Comparison of ENCODE assay signal across 16 cellular contexts in the genomic region with DNA sequence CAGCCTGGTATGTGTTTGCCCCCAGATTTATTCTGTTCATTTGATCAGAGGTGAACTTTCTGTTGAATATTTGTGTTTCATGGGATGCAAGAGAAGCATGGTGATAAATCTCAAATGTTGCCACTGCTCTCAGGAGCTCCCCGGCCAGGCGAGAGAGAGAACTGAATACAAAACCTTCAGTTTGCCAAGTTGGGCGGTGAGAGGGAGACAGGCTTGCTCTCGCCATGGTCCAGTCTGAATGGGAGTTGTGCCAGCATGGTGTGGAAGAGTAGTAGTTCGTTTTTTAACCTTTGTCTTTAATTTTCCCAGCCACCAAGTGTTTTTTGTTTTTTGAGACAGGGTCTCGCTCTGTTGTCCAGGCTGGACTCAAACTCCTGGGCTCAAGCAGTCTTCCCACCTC. TPM values are rescaled to one million over a fixed set of nuclear protein-coding genes. Genes with fewer than 3 reads are reported as not detected.
A peak's percentile ranks its signal among the peaks of the same experiment; 100 is the strongest.
DNase-seq lines count a peak whose midpoint lies in the region; ATAC-seq, FAIRE-seq and TF ChIP-seq lines count a peak whose summit lies in the region.
"Had no signal": no experiment of that assay in that cellular context is flagged by ENCODE, and none has a peak within 500 bp of the region (broad histone marks: within the 10 kb centered on the region; RNA-seq: fewer than 3 reads in every experiment).

No MANE protein-coding gene starts in this region.

- FAIRE-seq in GM12891 (lab: Jason Lieb, UNC), result no peak
- FAIRE-seq: frontal cortex had no signal

- H3K9me3 ChIP-seq in Loucy (ENCODE audit: insufficient read depth, low read depth, low read length), result no peaks in the 10 kb centered on the region
- H3K9me3 ChIP-seq in skeletal muscle tissue (ENCODE audit: control insufficient read depth in 3 of 3, low read length in 3 of 3), result no peaks in the 10 kb centered on the region
- H3K9me3 ChIP-seq: sigmoid colon, SJCRH30, transverse colon had no signal

- peaks cover 9% of the 10 kb centered on the region for H3K36me3 Mint-ChIP-seq in activated CD8-positive, alpha-beta memory T cell treated with anti-CD3 and anti-CD28 coated beads, Interleukin-2, amount 10 ng/mL, durations not matched to agents 7 days and 5 days
- peaks cover 32% of the 10 kb centered on the region for H3K36me3 Mint-ChIP-seq in central memory CD8-positive, alpha-beta T cell (ENCODE audit: insufficient read depth)

- peaks cover 64% of the 10 kb centered on the region for H3K79me2 ChIP-seq in Loucy (ENCODE audit: insufficient read depth, low read length)

- H3K4me1 Mint-ChIP-seq in activated CD8-positive, alpha-beta memory T cell treated with anti-CD3 and anti-CD28 coated beads, Interleukin-2, amount 10 ng/mL, durations not matched to agents 7 days and 5 days, result peaks cover 68% of the 10 kb centered on the region
- peaks cover 54% of the 10 kb centered on the region for H3K4me1 Mint-ChIP-seq in central memory CD8-positive, alpha-beta T cell

- H3K27ac ChIP-seq in skeletal muscle tissue (ENCODE audit: low read depth, low read length), result no peak overlapping the region
- H3K27ac ChIP-seq: SJCRH30, transverse colon had no signal

- peaks cover 29% of the 10 kb centered on the region for H3K4me1 ChIP-seq in Loucy (ENCODE audit: insufficient read depth, low read length, poor library complexity, severe bottlenecking)
- peaks cover 60 to 73% (median 69%) of the 10 kb centered on the region in 3 donors for H3K4me1 ChIP-seq in skeletal muscle tissue (ENCODE audit: control insufficient read depth in 3 of 3, insufficient read depth in 3 of 3, low read length in 3 of 3)

- no peaks in the 10 kb centered on the region for H3K9me2 ChIP-seq in Loucy (replicated peaks; ENCODE audit: low read depth, low read length)

- H3K36me3 ChIP-seq in Loucy (ENCODE audit: insufficient read depth, low read length) (no peaks in the 10 kb centered on the region), skeletal muscle tissue (ENCODE audit: control insufficient read depth in 3 of 3, insufficient read depth in 3 of 3, low read length in 3 of 3) (peaks cover 6 to 21% (median 12%) of the 10 kb centered on the region in 3 donors)

- no peak for DNase-seq in activated CD8-positive, alpha-beta memory T cell treated with anti-CD3 and anti-CD28 coated beads, Interleukin-2, amount 10 ng/mL, durations not matched to agents 7 days and 5 days
- no peak for DNase-seq in activated CD8-positive, alpha-beta memory T cell treated with anti-CD3 and anti-CD28 coated beads for 24 hours
- no peak for DNase-seq in central memory CD8-positive, alpha-beta T cell (ENCODE audit: low spot score in 2 of 2)
- DNase-seq in GM12891 (ENCODE audit: insufficient read length, low spot score) (no peak), OCI-M1 (lab: John Stamatoyannopoulos, UW) (no peak)
- DNase-seq: activated CD4-positive, CD25-positive, alpha-beta regulatory T cell treated with anti-CD3 and anti-CD28 coated beads, Interleukin-2, amount 50 U/mL, for 72 hours; KBM-7; NCI-H1694 treated with DMSO at 0.1 percent for 48 hours; sigmoid colon; transverse colon had no signal

- no peak overlapping the region for H2AFZ ChIP-seq in Loucy (ENCODE audit: low read length)

- no peak for TF ChIP-seq POLR2A in GM12891 (IDR thresholded peaks at IDR 0.05; ENCODE audit: low read depth, low read length)

- peak overlapping the region; percentile 93 for H3K4me3 ChIP-seq in Loucy (ENCODE audit: low read length, poor library complexity, severe bottlenecking)
- H3K4me3 ChIP-seq in skeletal muscle tissue (ENCODE audit: low read length in 3 of 3), result peak overlapping the region in 2 of 3 donors; percentile 34 to 99
- H3K4me3 ChIP-seq: sigmoid colon, SJCRH30, transverse colon had no signal

- H3K9ac ChIP-seq in Loucy (ENCODE audit: low read depth, low read length, poor library complexity, severe bottlenecking), result peak overlapping the region; percentile 12
- peak overlapping the region in 1 of 3 donors; percentile 99 for H3K9ac ChIP-seq in skeletal muscle tissue (ENCODE audit: low read depth in 1 of 3, low read length in 3 of 3)

- no peaks in the 10 kb centered on the region for H3K27me3 ChIP-seq in Loucy (ENCODE audit: insufficient read depth, low read length, poor library complexity, severe bottlenecking)
- no peaks in the 10 kb centered on the region for H3K27me3 ChIP-seq in skeletal muscle tissue (ENCODE audit: control insufficient read depth in 3 of 3, insufficient read depth in 3 of 3, low read length in 3 of 3)
- H3K27me3 ChIP-seq: sigmoid colon, SJCRH30, transverse colon had no signal

- peak overlapping the region; percentile 95 for H3K4me2 ChIP-seq in Loucy (ENCODE audit: low read depth, low read length, poor library complexity, severe bottlenecking)

- peaks cover 26% of the 10 kb centered on the region for H4K20me1 ChIP-seq in Loucy (ENCODE audit: insufficient read depth, low read length, poor library complexity, severe bottlenecking)

- no peak for ATAC-seq in activated CD8-positive, alpha-beta memory T cell treated with anti-CD3 and anti-CD28 coated beads, Interleukin-2, amount 10 ng/mL, durations not matched to agents 7 days and 5 days
- ATAC-seq in central memory CD8-positive, alpha-beta T cell (replicated peaks; ENCODE audit: extremely low read depth, poor library complexity, severe bottlenecking), result no peak
- ATAC-seq in GM19035 (IDR thresholded peaks at IDR 0.05; ENCODE audit: unreplicated experiment), result no peak

- TF ChIP-seq CTCF in Loucy (conservative IDR thresholded peaks at IDR 0.05; ENCODE audit: low read length), result no peak

- no peak overlapping the region for H3K4me3 Mint-ChIP-seq in activated CD8-positive, alpha-beta memory T cell treated with anti-CD3 and anti-CD28 coated beads, Interleukin-2, amount 10 ng/mL, durations not matched to agents 7 days and 5 days
- H3K4me3 Mint-ChIP-seq in central memory CD8-positive, alpha-beta T cell, result no peak overlapping the region

- CTCF ChIA-PET in activated CD8-positive, alpha-beta memory T cell treated with anti-CD3 and anti-CD28 coated beads, Interleukin-2, amount 10 ng/mL, durations not matched to agents 7 days and 5 days (lab: Charles Lee), result interaction anchor here (1.3 to 2.2 kb wide), 4 partner anchors 12 to 407 kb away, joined by 3 to 6 read pairs (median 4); a partner anchor contains a TSS

- peak overlapping the region; percentile 34 for H3K27ac Mint-ChIP-seq in activated CD8-positive, alpha-beta memory T cell treated with anti-CD3 and anti-CD28 coated beads, Interleukin-2, amount 10 ng/mL, durations not matched to agents 7 days and 5 days
- peak overlapping the region; percentile 53 for H3K27ac Mint-ChIP-seq in central memory CD8-positive, alpha-beta T cell (ENCODE audit: low read depth)

- H3F3A ChIP-seq in Loucy (ENCODE audit: low read depth), result no peaks in the 10 kb centered on the region

- H3K27me3 Mint-ChIP-seq in activated CD8-positive, alpha-beta memory T cell treated with anti-CD3 and anti-CD28 coated beads, Interleukin-2, amount 10 ng/mL, durations not matched to agents 7 days and 5 days, result no peaks in the 10 kb centered on the region
- no peaks in the 10 kb centered on the region for H3K27me3 Mint-ChIP-seq in central memory CD8-positive, alpha-beta T cell

- H3K9me3 Mint-ChIP-seq in activated CD8-positive, alpha-beta memory T cell treated with anti-CD3 and anti-CD28 coated beads, Interleukin-2, amount 10 ng/mL, durations not matched to agents 7 days and 5 days (ENCODE audit: low read depth), result no peaks in the 10 kb centered on the region
- H3K9me3 Mint-ChIP-seq in central memory CD8-positive, alpha-beta T cell, result no peaks in the 10 kb centered on the region

TF ChIP-seq in GM12891, 5 proteins besides CTCF, POLR2A, EP300 and RAD21:
- TF ChIP-seq TAF1 (IDR thresholded peaks at IDR 0.05; ENCODE audit: low read depth, low read length), result no peak
- no peak for TF ChIP-seq POLR2AphosphoS5 (IDR thresholded peaks at IDR 0.05; ENCODE audit: low read depth, low read length)
- no peak for TF ChIP-seq PAX5 (IDR thresholded peaks at IDR 0.05; ENCODE audit: insufficient read depth, low read length, severe bottlenecking)
- TF ChIP-seq POU2F2 (IDR thresholded peaks at IDR 0.05; ENCODE audit: low read depth, low read length), result no peak
- TF ChIP-seq SPI1 (IDR thresholded peaks at IDR 0.05; ENCODE audit: low read depth, low read length), result no peak

RNA-seq across cellular contexts. Expression of a gene that starts 2.7 kb away (rescaled TPM):
- 10 to 100 TPM; 37.2 to 46.2 TPM for total RNA-seq in activated CD8-positive, alpha-beta memory T cell treated with anti-CD3 and anti-CD28 coated beads, Interleukin-2, amount 10 ng/mL, durations not matched to agents 7 days and 5 days
- 18.8 TPM for total RNA-seq in skeletal muscle tissue
- 23.6 TPM for polyA plus RNA-seq in GM12891 (2012; ENCODE audit: low read depth, missing spikeins)

RNA-seq across cellular contexts. Expression of a gene that starts 7.8 kb away (rescaled TPM):
- not detected for total RNA-seq in activated CD8-positive, alpha-beta memory T cell treated with anti-CD3 and anti-CD28 coated beads, Interleukin-2, amount 10 ng/mL, durations not matched to agents 7 days and 5 days
- total RNA-seq in skeletal muscle tissue, result not detected
- not detected for polyA plus RNA-seq in GM12891 (2012; ENCODE audit: low read depth, missing spikeins)
- total RNA-seq: frontal cortex, myocyte, SJCRH30, transverse colon had no signal

RNA-seq across cellular contexts. Expression of a gene that starts 13.2 kb away (rescaled TPM):
- total RNA-seq in activated CD8-positive, alpha-beta memory T cell treated with anti-CD3 and anti-CD28 coated beads, Interleukin-2, amount 10 ng/mL, durations not matched to agents 7 days and 5 days, result 10 to 100 TPM; 25.0 to 26.4 TPM
- total RNA-seq in skeletal muscle tissue, result 4.2 TPM
- polyA plus RNA-seq in GM12891 (2012; ENCODE audit: low read depth, missing spikeins), result 7.6 TPM

RNA-seq across cellular contexts. Expression of a gene that starts 36.7 kb away (rescaled TPM):
- under 1 TPM in 1 of 2 experiments, not detected in 1; 0.28 TPM for total RNA-seq in activated CD8-positive, alpha-beta memory T cell treated with anti-CD3 and anti-CD28 coated beads, Interleukin-2, amount 10 ng/mL, durations not matched to agents 7 days and 5 days
- total RNA-seq in skeletal muscle tissue, result 3.1 TPM
- not detected for polyA plus RNA-seq in GM12891 (2012; ENCODE audit: low read depth, missing spikeins)
- total RNA-seq: frontal cortex, myocyte had no signal
